Comparison of ENCODE assay signal across 10 cellular contexts in genomic region chr13:98997738-98998641, GRCh38. TPM values are rescaled to one million over a fixed set of nuclear protein-coding genes. Genes with fewer than 3 reads are reported as not detected.
DNase-seq lines count a peak whose midpoint lies in the region; ATAC-seq lines count a peak whose summit lies in the region.
"Had no signal": no experiment of that assay in that cellular context is flagged by ENCODE, and none has a peak within 500 bp of the region (broad histone marks: within the 10 kb centered on the region; RNA-seq: fewer than 3 reads in every experiment).

No MANE protein-coding gene starts in this region.

- peak overlapping the region; percentile 76 for H3K27ac Mint-ChIP-seq in activated CD4-positive, alpha-beta memory T cell treated with anti-CD3 and anti-CD28 coated beads for 36 hours
- no peak overlapping the region for H3K27ac Mint-ChIP-seq in activated CD4-positive, alpha-beta memory T cell treated with anti-CD3 and anti-CD28 coated beads, Interleukin-2, amount 10 ng/mL, durations not matched to agents 7 days and 5 days

- peaks cover 11 to 28% (median 28%) of the 10 kb centered on the region in 3 donors for H3K4me1 ChIP-seq in skeletal muscle tissue (ENCODE audit: control insufficient read depth in 3 of 3, insufficient read depth in 3 of 3, low read length in 3 of 3)

- peaks cover 86% of the 10 kb centered on the region for H3K4me1 Mint-ChIP-seq in activated CD4-positive, alpha-beta memory T cell treated with anti-CD3 and anti-CD28 coated beads for 36 hours (ENCODE audit: low read depth)
- peaks cover 80% of the 10 kb centered on the region for H3K4me1 Mint-ChIP-seq in activated CD4-positive, alpha-beta memory T cell treated with anti-CD3 and anti-CD28 coated beads, Interleukin-2, amount 10 ng/mL, durations not matched to agents 7 days and 5 days

- no peaks in the 10 kb centered on the region for H3K27me3 ChIP-seq in skeletal muscle tissue (ENCODE audit: control insufficient read depth in 3 of 3, insufficient read depth in 3 of 3, low read length in 3 of 3)

- H3K36me3 ChIP-seq in skeletal muscle tissue (ENCODE audit: control insufficient read depth in 3 of 3, insufficient read depth in 3 of 3, low read length in 3 of 3), result no peaks in the 10 kb centered on the region

- CTCF ChIA-PET in activated CD4-positive, alpha-beta memory T cell treated with anti-CD3 and anti-CD28 coated beads for 36 hours (lab: Charles Lee), result interaction anchor here (0.9 kb wide), 2 partner anchors 31 kb away, joined by 3 read pairs; no protein-coding TSS in a partner anchor
- CTCF ChIA-PET in activated CD4-positive, alpha-beta memory T cell treated with anti-CD3 and anti-CD28 coated beads, Interleukin-2, amount 10 ng/mL, durations not matched to agents 7 days and 5 days (lab: Charles Lee), result interaction anchor here (1.5 kb wide), 1 partner anchor 31 kb away, joined by 3 read pairs; no protein-coding TSS in a partner anchor

- no peaks in the 10 kb centered on the region for H3K27me3 Mint-ChIP-seq in activated CD4-positive, alpha-beta memory T cell treated with anti-CD3 and anti-CD28 coated beads for 36 hours
- H3K27me3 Mint-ChIP-seq in activated CD4-positive, alpha-beta memory T cell treated with anti-CD3 and anti-CD28 coated beads, Interleukin-2, amount 10 ng/mL, durations not matched to agents 7 days and 5 days, result no peaks in the 10 kb centered on the region
- H3K27me3 Mint-ChIP-seq: IgD-negative memory B cell had no signal

- H3K36me3 Mint-ChIP-seq in activated CD4-positive, alpha-beta memory T cell treated with anti-CD3 and anti-CD28 coated beads for 36 hours, result no peaks in the 10 kb centered on the region
- H3K36me3 Mint-ChIP-seq in activated CD4-positive, alpha-beta memory T cell treated with anti-CD3 and anti-CD28 coated beads, Interleukin-2, amount 10 ng/mL, durations not matched to agents 7 days and 5 days (ENCODE audit: low read depth), result peaks cover 6% of the 10 kb centered on the region

- intact Hi-C loops in activated CD4-positive, alpha-beta memory T cell treated with anti-CD3 and anti-CD28 coated beads for 36 hours (cut with micrococcal nuclease), result loop anchor here (1.0 to 5.0 kb wide), 4 partner anchors 17 to 89 kb away; no protein-coding TSS in a partner anchor

- no peak overlapping the region for H3K4me3 ChIP-seq in skeletal muscle tissue (ENCODE audit: low read length in 3 of 3)

- H3K4me3 Mint-ChIP-seq in activated CD4-positive, alpha-beta memory T cell treated with anti-CD3 and anti-CD28 coated beads for 36 hours, result no peak overlapping the region
- H3K4me3 Mint-ChIP-seq in activated CD4-positive, alpha-beta memory T cell treated with anti-CD3 and anti-CD28 coated beads, Interleukin-2, amount 10 ng/mL, durations not matched to agents 7 days and 5 days, result no peak overlapping the region
- H3K4me3 Mint-ChIP-seq: IgD-negative memory B cell had no signal

- DNase-seq in activated CD4-positive, alpha-beta memory T cell treated with anti-CD3 and anti-CD28 coated beads for 36 hours, result peak; percentile 45
- DNase-seq in activated CD4-positive, alpha-beta memory T cell treated with anti-CD3 and anti-CD28 coated beads, Interleukin-2, amount 10 ng/mL, durations not matched to agents 7 days and 5 days, result no peak
- DNase-seq in NCI-H146 treated with DMSO at 0.1 percent for 48 hours (lab: John Stamatoyannopoulos, UW; ENCODE audit: unreplicated experiment) (peak; percentile 54), dermis blood vessel endothelial cell (peak; percentile 45), activated gamma-delta T cell treated with Interleukin-2 at 50 U/mL for 16 hours (no peak), NCI-H2227 (lab: John Stamatoyannopoulos, UW; ENCODE audit: unreplicated experiment) (no peak)
- DNase-seq: Calu3 had no signal

- no peak for ATAC-seq in GM18502 (IDR thresholded peaks at IDR 0.05; ENCODE audit: poor library complexity, unreplicated experiment)

- peak overlapping the region; percentile 27 for H3K27ac ChIP-seq in skeletal muscle tissue (ENCODE audit: low read depth, low read length)

- H3K9me3 Mint-ChIP-seq in activated CD4-positive, alpha-beta memory T cell treated with anti-CD3 and anti-CD28 coated beads for 36 hours, result no peaks in the 10 kb centered on the region
- H3K9me3 Mint-ChIP-seq in activated CD4-positive, alpha-beta memory T cell treated with anti-CD3 and anti-CD28 coated beads, Interleukin-2, amount 10 ng/mL, durations not matched to agents 7 days and 5 days, result no peaks in the 10 kb centered on the region
- H3K9me3 Mint-ChIP-seq: IgD-negative memory B cell had no signal

- POLR2A ChIA-PET in activated CD4-positive, alpha-beta memory T cell treated with anti-CD3 and anti-CD28 coated beads for 36 hours (lab: Charles Lee), result interaction anchor here (0.9 kb wide), 1 partner anchor 12 kb away, joined by 3 read pairs; no protein-coding TSS in a partner anchor
- POLR2A ChIA-PET in activated CD4-positive, alpha-beta memory T cell treated with anti-CD3 and anti-CD28 coated beads, Interleukin-2, amount 10 ng/mL, durations not matched to agents 7 days and 5 days (lab: Charles Lee), result interaction anchor here (1.1 kb wide), 1 partner anchor 435 kb away, joined by 3 read pairs; no protein-coding TSS in a partner anchor

- H3K9ac ChIP-seq in skeletal muscle tissue (ENCODE audit: low read depth in 1 of 3, low read length in 3 of 3), result no peak overlapping the region

- H3K9me3 ChIP-seq in skeletal muscle tissue (ENCODE audit: control insufficient read depth in 3 of 3, low read length in 3 of 3), result no peaks in the 10 kb centered on the region

RNA-seq across cellular contexts. Expression of gene DOCK9, which starts 20.1 kb away (rescaled TPM):
- 10 to 100 TPM; 57.2 to 59.0 TPM for total RNA-seq in activated CD4-positive, alpha-beta memory T cell treated with anti-CD3 and anti-CD28 coated beads for 36 hours
- 10 to 100 TPM; 86.0 to 87.7 TPM for total RNA-seq in activated CD4-positive, alpha-beta memory T cell treated with anti-CD3 and anti-CD28 coated beads, Interleukin-2, amount 10 ng/mL, durations not matched to agents 7 days and 5 days
- total RNA-seq in dermis blood vessel endothelial cell (556 and 666 TPM in 2 replicates), skeletal muscle tissue (86.6 TPM)

Comparison
In these comparisons a context has a peak if more than half of its experiments do, and no peak if none do; other contexts are left out.
1. DNase-seq: peak in activated CD4-positive, alpha-beta memory T cell treated with anti-CD3 and anti-CD28 coated beads for 36 hours (single experiment), NCI-H146 treated with DMSO at 0.1 percent for 48 hours (single experiment) and dermis blood vessel endothelial cell (single experiment); none in activated CD4-positive, alpha-beta memory T cell treated with anti-CD3 and anti-CD28 coated beads, Interleukin-2, amount 10 ng/mL, durations not matched to agents 7 days and 5 days (single experiment), activated gamma-delta T cell treated with Interleukin-2 at 50 U/mL for 16 hours (single experiment) and NCI-H2227 (single experiment).